ENCODE assay signal across 26 cellular contexts in genomic region chr6:106773956-106774629, GRCh38.
DNase-seq lines count a peak whose midpoint lies in the region; ATAC-seq and TF ChIP-seq lines count a peak whose summit lies in the region.
"Had no signal": no experiment of that assay in that cellular context is flagged by ENCODE, and none has a peak within 500 bp of the region (broad histone marks: within the 10 kb centered on the region; RNA-seq: fewer than 3 reads in every experiment).

No MANE protein-coding gene starts in this region.

- peak overlapping the region in 1 of 2 experiments; percentile 90; a peak in 2 of 4 replicates for H3K27ac ChIP-seq in SK-N-SH (ENCODE audit: low read depth in 2 of 2, low read length in 1 of 2)
- H3K27ac ChIP-seq in trophoblast cell (ENCODE audit: low read depth, low read length): peak overlapping the region; percentile 75
- H3K27ac ChIP-seq in brain microvascular endothelial cell: no peak overlapping the region

- TF ChIP-seq RAD21 in SK-N-SH (IDR thresholded peaks at IDR 0.05; ENCODE audit: low read length): peak; percentile 18

- no peak overlapping the region for H2AFZ ChIP-seq in SK-N-SH (ENCODE audit: low read depth)
- no peak overlapping the region for H2AFZ ChIP-seq in trophoblast cell (ENCODE audit: insufficient read depth, low read length, poor library complexity)

- peak overlapping the region; percentile 28 for H2BK120ac ChIP-seq in trophoblast cell (ENCODE audit: insufficient read depth, low read length, poor library complexity)

- H2BK5ac ChIP-seq in trophoblast cell (ENCODE audit: low read depth, low read length, poor library complexity): no peak overlapping the region

- in situ Hi-C loops in brain microvascular endothelial cell (cut with HindIII; ENCODE audit: low pct_ligation_motif_present, low sequenced_read_pairs): no loop called here

- peak overlapping the region; percentile 66 for H2BK12ac ChIP-seq in trophoblast cell (ENCODE audit: low read length)

- H3F3A ChIP-seq in SK-N-SH (replicated peaks; ENCODE audit: insufficient read depth): no peaks in the 10 kb centered on the region

- H2AK5ac ChIP-seq in trophoblast cell (ENCODE audit: low read length): peak overlapping the region; percentile 26

- H3K4me2 ChIP-seq in SK-N-SH (no peak overlapping the region), trophoblast cell (ENCODE audit: low read length) (peak overlapping the region; percentile 11)

- peaks cover 12% of the 10 kb centered on the region for H3K4me1 Mint-ChIP-seq in Calu3 (ENCODE audit: low read depth, unreplicated experiment)
- H3K4me1 Mint-ChIP-seq: activated naive CD4-positive, alpha-beta T cell treated with anti-CD3 and anti-CD28 coated beads, Interleukin-2, amount 10 ng/mL, durations not matched to agents 7 days and 5 days; T-cell had no signal

- no TSS peak for BruUV-seq in Calu3 (replicated peaks; lab: Mats Ljungman, UMichigan)

- no peaks in the 10 kb centered on the region for H3K79me2 ChIP-seq in SK-N-SH (ENCODE audit: insufficient read depth)
- no peaks in the 10 kb centered on the region for H3K79me2 ChIP-seq in trophoblast cell (ENCODE audit: control insufficient read depth, insufficient read depth, low read length, poor library complexity)

- H4K91ac ChIP-seq in trophoblast cell (ENCODE audit: low read depth, low read length): peak overlapping the region; percentile 16

- peak overlapping the region; percentile 24 for H3K27ac Mint-ChIP-seq in Calu3 (ENCODE audit: unreplicated experiment)
- H3K27ac Mint-ChIP-seq: activated naive CD4-positive, alpha-beta T cell treated with anti-CD3 and anti-CD28 coated beads, Interleukin-2, amount 10 ng/mL, durations not matched to agents 7 days and 5 days; T-cell had no signal

- H3K79me1 ChIP-seq in trophoblast cell (ENCODE audit: low read length): peaks cover 8% of the 10 kb centered on the region

- peaks cover 10% of the 10 kb centered on the region for H3K9me3 Mint-ChIP-seq in Calu3 (ENCODE audit: low read depth, unreplicated experiment)

- H3K14ac ChIP-seq in trophoblast cell (ENCODE audit: low read length): peak overlapping the region; percentile 25

- intact Hi-C loops in Calu3 (cut with micrococcal nuclease; ENCODE audit: unreplicated experiment): no loop called here

- WGBS in SK-N-SH (ENCODE audit: low lambda C conversion rate): 30% methylated on average over 8 of the region's 8 CpGs
- WGBS in trophoblast cell (ENCODE audit: extremely low coverage, insufficient coverage, insufficient read length): no CpG with 5 or more reads among the region's 8 CpGs

- no peak for DNase-seq in Calu3
- peak; percentile 50 for DNase-seq in SK-N-SH
- DNase-seq in fibroblast of gingiva (ENCODE audit: low read depth): peak; percentile 66
- DNase-seq in trophoblast cell: no peak
- no peak for DNase-seq in NOMO-1 treated with DMSO at 0.1 percent for 48 hours (lab: John Stamatoyannopoulos, UW; ENCODE audit: unreplicated experiment)
- no peak for DNase-seq in brain microvascular endothelial cell
- DNase-seq: activated CD4-positive, alpha-beta T cell treated with anti-CD3 and anti-CD28 coated beads for 48 hours; activated naive CD4-positive, alpha-beta T cell treated with anti-CD3 and anti-CD28 coated beads, Interleukin-2, amount 10 ng/mL, durations not matched to agents 7 days and 5 days; activated T-cell treated with anti-CD3 and anti-CD28 coated beads, Interleukin-2, amount 50 U/mL, for 48 hours; C1 segment of cervical spinal cord; effector CD4-positive, alpha-beta T cell; erythroblast; Kasumi-1; left cardiac atrium; mesenchymal stem cell; naive B cell; NCI-H2029; NCI-H226; NCI-H82; SIG-M5; stimulated activated CD4-positive, alpha-beta T cell treated with anti-CD3 and anti-CD28 coated beads, Interleukin-15, amount 100 ng/mL, for 24 hours; stimulated activated CD8-positive, alpha-beta memory T cell treated with anti-CD3 and anti-CD28 coated beads, Interleukin-4, amount 100 ng/mL, for 48 hours; T-cell had no signal

- H3K27me3 Mint-ChIP-seq in Calu3 (ENCODE audit: unreplicated experiment): no peaks in the 10 kb centered on the region
- H3K27me3 Mint-ChIP-seq: activated naive CD4-positive, alpha-beta T cell treated with anti-CD3 and anti-CD28 coated beads, Interleukin-2, amount 10 ng/mL, durations not matched to agents 7 days and 5 days; naive B cell had no signal

- TF ChIP-seq CTCF in Calu3 (IDR thresholded peaks at IDR 0.05; ENCODE audit: unreplicated experiment) (no peak), SK-N-SH (IDR thresholded peaks at IDR 0.05) (no peak), brain microvascular endothelial cell (IDR thresholded peaks at IDR 0.05; ENCODE audit: low read depth, low read length, missing control alignments) (no peak)

- H4K8ac ChIP-seq in trophoblast cell (ENCODE audit: low read depth, low read length): no peak overlapping the region

- ATAC-seq in HG02852 (IDR thresholded peaks at IDR 0.05; ENCODE audit: unreplicated experiment): no peak
- no peak for ATAC-seq in HG03378 (IDR thresholded peaks at IDR 0.05; ENCODE audit: unreplicated experiment)
- ATAC-seq: HCT116, left cardiac atrium, T-cell had no signal

- H3K9me3 ChIP-seq in SK-N-SH (no peaks in the 10 kb centered on the region), trophoblast cell (ENCODE audit: insufficient read depth, low read depth, low read length) (peaks cover 2% of the 10 kb centered on the region)

- CTCF ChIA-PET in Calu3 (lab: Charles Lee) (no interaction called here), SK-N-SH (lab: Yijun Ruan, JAX) (interaction anchor here (1.1 to 1.4 kb wide), 2 partner anchors 200 to 205 kb away, joined by 3 to 4 read pairs; no protein-coding TSS in a partner anchor)

- peaks cover 24% of the 10 kb centered on the region for H3K36me3 Mint-ChIP-seq in Calu3 (ENCODE audit: insufficient read depth, unreplicated experiment)
- H3K36me3 Mint-ChIP-seq: activated naive CD4-positive, alpha-beta T cell treated with anti-CD3 and anti-CD28 coated beads, Interleukin-2, amount 10 ng/mL, durations not matched to agents 7 days and 5 days; T-cell had no signal

- no peaks in the 10 kb centered on the region for H3K36me3 ChIP-seq in SK-N-SH (replicated peaks in 1 of 2; ENCODE audit: control insufficient read depth in 1 of 2, insufficient read depth in 2 of 2, low read length in 1 of 2)
- no peaks in the 10 kb centered on the region for H3K36me3 ChIP-seq in trophoblast cell (ENCODE audit: control insufficient read depth in 1 of 2, insufficient read depth in 2 of 2, low read length in 2 of 2)
- H3K36me3 ChIP-seq in brain microvascular endothelial cell (replicated peaks): no peaks in the 10 kb centered on the region

- H3K4me3 Mint-ChIP-seq in Calu3 (ENCODE audit: low read depth, unreplicated experiment): no peak overlapping the region
- H3K4me3 Mint-ChIP-seq: activated naive CD4-positive, alpha-beta T cell treated with anti-CD3 and anti-CD28 coated beads, Interleukin-2, amount 10 ng/mL, durations not matched to agents 7 days and 5 days; naive B cell; T-cell had no signal

- H3K27me3 ChIP-seq in SK-N-SH (ENCODE audit: insufficient read depth) (0 out of 2 replicates have a peak, but pooled peaks cover 5% of the 10 kb centered on the region), trophoblast cell (ENCODE audit: insufficient read depth, low read length) (no peaks in the 10 kb centered on the region), brain microvascular endothelial cell (replicated peaks) (no peaks in the 10 kb centered on the region)

- H3K18ac ChIP-seq in trophoblast cell (ENCODE audit: low read length): no peak overlapping the region

- no peak overlapping the region for H3K23ac ChIP-seq in trophoblast cell (ENCODE audit: low read length)

- H3K4ac ChIP-seq in trophoblast cell (ENCODE audit: low read depth, low read length): no peak overlapping the region

- peak in 1 of 2 experiments; percentile 47; a peak in 1 of 4 replicates for TF ChIP-seq EP300 in SK-N-SH (IDR thresholded peaks at IDR 0.05; ENCODE audit: borderline replicate concordance in 1 of 2, low read depth in 1 of 2, low read length in 1 of 2)

- H3K9me2 ChIP-seq in SK-N-SH: no peaks in the 10 kb centered on the region

- H4K20me1 ChIP-seq in SK-N-SH (ENCODE audit: insufficient read depth): no peaks in the 10 kb centered on the region

- H3K4me1 ChIP-seq in SK-N-SH (ENCODE audit: control insufficient read depth in 1 of 2, insufficient read depth in 2 of 2, low read depth in 1 of 2, low read length in 1 of 2): peaks cover 0 to 28% of the 10 kb centered on the region in 2 experiments; a peak in 2 of 4 replicates
- H3K4me1 ChIP-seq in trophoblast cell (ENCODE audit: control insufficient read depth in 1 of 2, insufficient read depth in 2 of 2, low read length in 2 of 2): peaks cover 8 to 11% of the 10 kb centered on the region in 2 experiments

- no peak overlapping the region for H4K12ac ChIP-seq in trophoblast cell (ENCODE audit: low read depth, low read length)

- H3K9ac ChIP-seq in SK-N-SH (no peak overlapping the region), trophoblast cell (ENCODE audit: low read length) (no peak overlapping the region)

- H3K4me3 ChIP-seq in SK-N-SH (ENCODE audit: low read depth in 2 of 2, low read length in 1 of 2): no peak overlapping the region
- no peak overlapping the region for H3K4me3 ChIP-seq in trophoblast cell (ENCODE audit: low read depth, low read length)
- H3K4me3 ChIP-seq in brain microvascular endothelial cell (ENCODE audit: low read depth, low read length): no peak overlapping the region

- POLR2A ChIA-PET in SK-N-SH (lab: Yijun Ruan, JAX): interaction anchor here (1.9 kb wide), 1 partner anchor 198 kb away, joined by 5 read pairs; no protein-coding TSS in a partner anchor

TF ChIP-seq in SK-N-SH, 30 proteins besides CTCF, POLR2A, EP300 and RAD21 (continues in another document):
- TF ChIP-seq CHD2 (IDR thresholded peaks at IDR 0.05; ENCODE audit: low read length, partially characterized antibody) (peak; percentile 75), JUND (IDR thresholded peaks at IDR 0.05) (no peak), TCF12 (IDR thresholded peaks at IDR 0.05) (no peak), GATA2 (CRISPR knock-in tag; IDR thresholded peaks at IDR 0.05) (peak; percentile 76), RCOR1 (IDR thresholded peaks at IDR 0.05; ENCODE audit: low read length) (0 out of 2 replicates have a peak, but pooled peaks have one; percentile 52), RFX5 (IDR thresholded peaks at IDR 0.05; ENCODE audit: low read length) (no peak), USF1 (IDR thresholded peaks at IDR 0.05; ENCODE audit: borderline replicate concordance, low read depth) (no peak)

Comparison
In these comparisons a context has a peak if more than half of its experiments do, and no peak if none do; other contexts are left out.
1. DNase-seq: peak in SK-N-SH (single experiment) and fibroblast of gingiva (single experiment); none in Calu3 (single experiment), trophoblast cell (0 of 2), NOMO-1 treated with DMSO at 0.1 percent for 48 hours (single experiment) and brain microvascular endothelial cell (single experiment).